26 cellular contexts compared by ENCODE assay signal in the genomic region with DNA sequence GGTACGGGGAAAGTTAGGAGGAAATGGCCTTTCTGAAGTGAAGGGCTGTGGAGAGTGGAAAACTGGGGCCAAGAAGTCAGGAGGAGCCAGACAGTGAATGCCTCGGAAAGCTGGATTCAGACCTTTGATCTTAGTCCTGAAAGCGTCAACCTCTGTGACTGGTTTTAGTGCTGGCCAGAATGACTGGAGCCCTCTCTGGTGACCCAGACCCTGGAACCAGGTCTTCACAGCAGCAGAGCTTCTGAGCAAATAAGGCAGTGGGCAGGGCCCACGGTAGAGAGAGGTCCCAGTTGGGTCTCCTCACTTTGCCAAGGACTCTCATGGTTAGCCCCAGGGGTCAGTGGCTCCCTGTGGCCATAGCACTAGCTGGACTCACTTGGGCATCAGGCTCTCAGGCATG.
"Had no signal": no experiment of that assay in that cellular context is flagged by ENCODE, and none has a peak within 500 bp of the region (broad histone marks: within the 10 kb centered on the region; RNA-seq: fewer than 3 reads in every experiment).

No MANE protein-coding gene starts in this region.

- H3K27me3 Mint-ChIP-seq: activated CD4-positive, alpha-beta memory T cell treated with anti-CD3 and anti-CD28 coated beads, Interleukin-2, amount 10 ng/mL, durations not matched to agents 7 days and 5 days; activated CD4-positive, alpha-beta T cell treated with anti-CD3 and anti-CD28 coated beads, Interleukin-2, amount 10 ng/mL, durations not matched to agents 7 days and 5 days; activated T-cell treated with anti-CD3 and anti-CD28 coated beads, Interleukin-2, amount 50 U/mL, for 24 hours; brain had no signal

- H3K4me3 ChIP-seq: ascending aorta, breast epithelium, cardiac muscle cell, colonic mucosa, gastrocnemius medialis, heart right ventricle had no signal

- H3K4me1 ChIP-seq: ascending aorta, breast epithelium, colonic mucosa had no signal

- H3K36me3 ChIP-seq: ascending aorta, breast epithelium, cardiac muscle cell, colonic mucosa, gastrocnemius medialis, heart right ventricle had no signal

- H3K27ac Mint-ChIP-seq: activated CD4-positive, alpha-beta memory T cell treated with anti-CD3 and anti-CD28 coated beads, Interleukin-2, amount 10 ng/mL, durations not matched to agents 7 days and 5 days; activated CD4-positive, alpha-beta T cell treated with anti-CD3 and anti-CD28 coated beads, Interleukin-2, amount 10 ng/mL, durations not matched to agents 7 days and 5 days; activated naive CD4-positive, alpha-beta T cell treated with anti-CD3 and anti-CD28 coated beads, Interleukin-2, amount 10 ng/mL, durations not matched to agents 7 days and 5 days; activated naive CD8-positive, alpha-beta T cell treated with anti-CD3 and anti-CD28 coated beads, Interleukin-2, amount 10 ng/mL, durations not matched to agents 7 days and 5 days; activated T-cell treated with anti-CD3 and anti-CD28 coated beads, Interleukin-2, amount 50 U/mL, for 24 hours; activated T-cell treated with anti-CD3 and anti-CD28 coated beads, Interleukin-2, amount 50 U/mL, for 72 hours; brain had no signal

- H3K4me1 Mint-ChIP-seq: activated CD4-positive, alpha-beta memory T cell treated with anti-CD3 and anti-CD28 coated beads, Interleukin-2, amount 10 ng/mL, durations not matched to agents 7 days and 5 days; activated CD4-positive, alpha-beta T cell treated with anti-CD3 and anti-CD28 coated beads, Interleukin-2, amount 10 ng/mL, durations not matched to agents 7 days and 5 days; activated naive CD4-positive, alpha-beta T cell treated with anti-CD3 and anti-CD28 coated beads, Interleukin-2, amount 10 ng/mL, durations not matched to agents 7 days and 5 days; activated naive CD8-positive, alpha-beta T cell treated with anti-CD3 and anti-CD28 coated beads, Interleukin-2, amount 10 ng/mL, durations not matched to agents 7 days and 5 days; brain had no signal

- H3K9me3 ChIP-seq: ascending aorta, breast epithelium, colonic mucosa, gastrocnemius medialis, heart right ventricle had no signal

- H3K9me3 Mint-ChIP-seq: activated CD4-positive, alpha-beta memory T cell treated with anti-CD3 and anti-CD28 coated beads, Interleukin-2, amount 10 ng/mL, durations not matched to agents 7 days and 5 days; activated CD4-positive, alpha-beta T cell treated with anti-CD3 and anti-CD28 coated beads, Interleukin-2, amount 10 ng/mL, durations not matched to agents 7 days and 5 days; activated naive CD4-positive, alpha-beta T cell treated with anti-CD3 and anti-CD28 coated beads, Interleukin-2, amount 10 ng/mL, durations not matched to agents 7 days and 5 days; activated naive CD8-positive, alpha-beta T cell treated with anti-CD3 and anti-CD28 coated beads, Interleukin-2, amount 10 ng/mL, durations not matched to agents 7 days and 5 days; activated T-cell treated with anti-CD3 and anti-CD28 coated beads, Interleukin-2, amount 50 U/mL, for 24 hours; activated T-cell treated with anti-CD3 and anti-CD28 coated beads, Interleukin-2, amount 50 U/mL, for 72 hours had no signal

- DNase-seq: activated CD4-positive, alpha-beta memory T cell treated with anti-CD3 and anti-CD28 coated beads, Interleukin-2, amount 10 ng/mL, durations not matched to agents 7 days and 5 days; activated CD4-positive, alpha-beta T cell treated with anti-CD3 and anti-CD28 coated beads for 1 hour; activated CD4-positive, alpha-beta T cell treated with anti-CD3 and anti-CD28 coated beads for 4 hours; activated CD4-positive, alpha-beta T cell treated with anti-CD3 and anti-CD28 coated beads, Interleukin-2, amount 10 ng/mL, durations not matched to agents 7 days and 5 days; activated CD4-positive, alpha-beta T cell treated with anti-CD3 and anti-CD28 coated beads, Interleukin-2, amount 50 U/mL, for 4 hours; activated CD4-positive, CD25-positive, alpha-beta regulatory T cell; activated CD8-positive, alpha-beta memory T cell treated with anti-CD3 and anti-CD28 coated beads, Interleukin-2, amount 50 U/mL, for 48 hours; activated gamma-delta T cell; activated naive CD4-positive, alpha-beta T cell; activated naive CD4-positive, alpha-beta T cell treated with anti-CD3 and anti-CD28 coated beads, Interleukin-2, amount 10 ng/mL, durations not matched to agents 7 days and 5 days; activated naive CD8-positive, alpha-beta T cell treated with anti-CD3 and anti-CD28 coated beads, Interleukin-2, amount 10 ng/mL, durations not matched to agents 7 days and 5 days; activated T-cell treated with anti-CD3 and anti-CD28 coated beads for 4 hours; activated T-cell treated with anti-CD3 and anti-CD28 coated beads, Interleukin-2, amount 50 U/mL, for 24 hours; activated T-cell treated with anti-CD3 and anti-CD28 coated beads, Interleukin-2, amount 50 U/mL, for 72 hours; central memory CD4-positive, alpha-beta T cell; cerebellar nuclear complex; colonic mucosa; effector CD8-positive, alpha-beta T cell; foreskin fibroblast; gastrocnemius medialis; heart right ventricle; T-helper 2 cell had no signal

- H3K27me3 ChIP-seq: ascending aorta, breast epithelium, cardiac muscle cell, colonic mucosa, gastrocnemius medialis, heart right ventricle had no signal

- H3K36me3 Mint-ChIP-seq: activated naive CD4-positive, alpha-beta T cell treated with anti-CD3 and anti-CD28 coated beads, Interleukin-2, amount 10 ng/mL, durations not matched to agents 7 days and 5 days; activated naive CD8-positive, alpha-beta T cell treated with anti-CD3 and anti-CD28 coated beads, Interleukin-2, amount 10 ng/mL, durations not matched to agents 7 days and 5 days; brain had no signal

- H3K4me3 Mint-ChIP-seq: activated CD4-positive, alpha-beta memory T cell treated with anti-CD3 and anti-CD28 coated beads, Interleukin-2, amount 10 ng/mL, durations not matched to agents 7 days and 5 days; activated CD4-positive, alpha-beta T cell treated with anti-CD3 and anti-CD28 coated beads, Interleukin-2, amount 10 ng/mL, durations not matched to agents 7 days and 5 days; activated naive CD4-positive, alpha-beta T cell treated with anti-CD3 and anti-CD28 coated beads, Interleukin-2, amount 10 ng/mL, durations not matched to agents 7 days and 5 days; activated naive CD8-positive, alpha-beta T cell treated with anti-CD3 and anti-CD28 coated beads, Interleukin-2, amount 10 ng/mL, durations not matched to agents 7 days and 5 days; activated T-cell treated with anti-CD3 and anti-CD28 coated beads, Interleukin-2, amount 50 U/mL, for 24 hours; activated T-cell treated with anti-CD3 and anti-CD28 coated beads, Interleukin-2, amount 50 U/mL, for 72 hours; brain had no signal

- H3K27ac ChIP-seq: ascending aorta, breast epithelium, cardiac muscle cell, colonic mucosa, gastrocnemius medialis, heart right ventricle had no signal

- ATAC-seq: activated T-cell treated with anti-CD3 and anti-CD28 coated beads, Interleukin-2, amount 50 U/mL, for 72 hours; gastrocnemius medialis; heart right ventricle had no signal
